Comparison of ENCODE assay signal across 8 cellular contexts in the genomic region with DNA sequence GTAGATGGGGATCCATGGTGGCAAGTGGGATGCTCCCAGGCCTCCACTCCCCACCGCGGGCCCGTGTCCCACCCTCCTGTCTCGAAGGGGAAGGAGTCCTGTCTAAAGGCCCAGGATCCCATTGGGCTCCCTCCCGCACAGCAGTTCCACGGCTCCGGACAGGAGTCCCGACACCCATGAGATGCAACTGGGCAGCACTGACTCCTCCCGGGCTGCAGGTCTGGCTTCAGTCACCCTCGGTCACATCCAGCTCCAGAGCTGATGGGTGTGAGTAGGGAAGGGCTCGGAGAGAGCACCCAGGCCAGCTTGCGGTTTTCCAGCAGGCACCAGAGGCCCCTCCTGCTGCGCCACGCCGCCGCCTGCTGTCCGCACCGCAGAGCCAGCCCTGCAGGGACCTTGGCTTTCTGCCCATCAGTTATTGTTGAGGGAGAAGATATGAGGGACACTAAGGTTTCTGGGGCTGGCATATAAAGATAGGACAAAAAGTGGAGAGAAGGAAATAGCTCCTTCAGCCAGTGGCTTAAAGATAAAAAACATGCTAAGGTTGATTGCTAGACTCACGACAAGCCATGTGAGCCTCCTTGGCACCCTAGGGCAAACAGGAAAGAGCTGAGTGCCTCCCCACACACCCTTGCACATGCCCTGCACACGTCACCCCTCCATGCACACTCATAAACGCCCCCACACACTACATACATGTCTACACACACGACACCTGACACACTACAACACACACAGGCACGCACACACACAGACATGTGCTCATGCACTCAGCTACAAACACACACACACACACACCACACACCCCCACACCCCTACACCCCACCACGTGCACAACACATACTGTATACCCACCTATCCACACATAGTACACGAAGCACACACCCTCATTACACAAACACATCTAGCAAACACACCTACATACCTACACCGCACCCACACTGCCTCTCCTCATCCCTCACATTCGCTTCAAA.
DNase-seq lines count a peak whose midpoint lies in the region; ATAC-seq and TF ChIP-seq lines count a peak whose summit lies in the region.

No MANE protein-coding gene starts in this region.

- peak; percentile 29 for DNase-seq in NCI-H748 (lab: John Stamatoyannopoulos, UW; ENCODE audit: unreplicated experiment)
- DNase-seq in NCI-H748 treated with DMSO at 0.1 percent for 48 hours (lab: John Stamatoyannopoulos, UW) = no peak
- peak; percentile 52 for DNase-seq in RPMI8226
- peak in 1 of 5 donors; percentile 42 for DNase-seq in heart left ventricle
- peak; percentile 74 for DNase-seq in testis
- no peak for DNase-seq in Kasumi-1 (lab: John Stamatoyannopoulos, UW)
- no peak for DNase-seq in DMS114 treated with DMSO at 0.1 percent for 48 hours (lab: John Stamatoyannopoulos, UW; ENCODE audit: unreplicated experiment)

- peak in 3 of 12 donors; percentile 13 to 30 (median 15) for TF ChIP-seq CTCF in heart left ventricle (IDR thresholded peaks at IDR 0.05)
- peak in 2 of 3 experiments; percentile 26 to 29 for TF ChIP-seq CTCF in testis (IDR thresholded peaks at IDR 0.05)

- H3K36me3 ChIP-seq in heart left ventricle = no peaks in the 10 kb centered on the region
- H3K36me3 ChIP-seq in testis (ENCODE audit: low read depth, missing control alignments) = no peaks in the 10 kb centered on the region

- H3K4me1 ChIP-seq in heart left ventricle (peaks cover 0 to 27% (median 15%) of the 10 kb centered on the region in 12 donors), testis (peaks cover 13% of the 10 kb centered on the region)

- intact Hi-C loops in heart left ventricle (cut with DNase I) = loop anchor here in 8 of 10 donors (2.0 to 10.0 kb wide), 6 partner anchors 124 to 387 kb away; a partner anchor contains a TSS
- intact Hi-C loops in testis (cut with DNase I; ENCODE audit: low total_unique reads) = no loop called here

- WGBS in heart left ventricle, 4 donors = 50 to 56% (median 55%) methylated on average over 27 of the region's 27 CpGs
- WGBS in testis, 2 donors = 58 to 70% methylated on average over 20 to 27 of the region's 27 CpGs

- peak overlapping the region in 7 of 12 donors; percentile 30 to 62 (median 43) for H3K27ac ChIP-seq in heart left ventricle
- peak overlapping the region; percentile 72 to 91 for H3K27ac ChIP-seq in testis

- H3K9me3 ChIP-seq in heart left ventricle (no peaks in the 10 kb centered on the region), testis (no peaks in the 10 kb centered on the region)

- H3K27me3 ChIP-seq in heart left ventricle = peaks cover 0 to 14% (median 0%) of the 10 kb centered on the region in 9 donors
- H3K27me3 ChIP-seq in testis = no peaks in the 10 kb centered on the region

- H3K4me3 ChIP-seq in heart left ventricle (no peak overlapping the region), testis (no peak overlapping the region)

- TF ChIP-seq POLR2A in heart left ventricle (IDR thresholded peaks at IDR 0.05) (no peak), testis (IDR thresholded peaks at IDR 0.05) (no peak)

- peak; percentile 32 to 72 (median 50) for ATAC-seq in heart left ventricle
- ATAC-seq in GM19328 (IDR thresholded peaks at IDR 0.05; ENCODE audit: unreplicated experiment) = no peak

Comparison
In these comparisons a context has a peak if more than half of its experiments do, and no peak if none do; other contexts are left out.
1. DNase-seq: peak in NCI-H748 (single experiment), RPMI8226 (single experiment) and testis (single experiment); none in NCI-H748 treated with DMSO at 0.1 percent for 48 hours (single experiment), Kasumi-1 (0 of 2) and DMS114 treated with DMSO at 0.1 percent for 48 hours (single experiment).